In genomic region chr3:197690754-197691153, GRCh38 we compare ENCODE assay signal across 2 cellular contexts.
TF ChIP-seq lines count a peak whose summit lies in the region.

No MANE protein-coding gene starts in this region.

TF ChIP-seq in GM23338, 12 proteins besides CTCF, POLR2A, EP300 and RAD21:
- TF ChIP-seq REST (IDR thresholded peaks at IDR 0.05; ENCODE audit: unreplicated experiment) (no peak), ZNF462 (CRISPR knock-in tag; IDR thresholded peaks at IDR 0.05) (no peak), EZH2 (IDR thresholded peaks at IDR 0.05; ENCODE audit: low read depth, unreplicated experiment) (no peak), CREB1 (CRISPR knock-in tag; IDR thresholded peaks at IDR 0.05; ENCODE audit: low read depth) (no peak), JUNB (IDR thresholded peaks at IDR 0.05; ENCODE audit: unreplicated experiment) (no peak), ZNF331 (CRISPR knock-in tag; IDR thresholded peaks at IDR 0.05; ENCODE audit: low read depth) (no peak), ETS1 (IDR thresholded peaks at IDR 0.05) (no peak), EZH2phosphoT487 (IDR thresholded peaks at IDR 0.05; ENCODE audit: unreplicated experiment) (no peak), ZNF114 (CRISPR knock-in tag; IDR thresholded peaks at IDR 0.05) (no peak), POLR2AphosphoS5 (IDR thresholded peaks at IDR 0.05; ENCODE audit: low read depth) (no peak)

TF ChIP-seq in GM12878, 131 proteins besides CTCF, POLR2A, EP300 and RAD21:
- TF ChIP-seq ZNF687 (IDR thresholded peaks at IDR 0.05) (no peak), RFX5 (IDR thresholded peaks at IDR 0.05; ENCODE audit: low read depth, low read length) (no peak), SPI1 (IDR thresholded peaks at IDR 0.05; ENCODE audit: borderline replicate concordance, insufficient read depth, low read depth, low read length) (no peak), ZNF274 (IDR thresholded peaks at IDR 0.05; ENCODE audit: insufficient read depth, insufficient read length) (no peak), CHD1 (IDR thresholded peaks at IDR 0.05; ENCODE audit: low read depth, low read length) (no peak), PKNOX1 (IDR thresholded peaks at IDR 0.05) (no peak), CUX1 (IDR thresholded peaks at IDR 0.05; ENCODE audit: insufficient replicate concordance, low read depth, low read length) (no peak), NR2C2 (IDR thresholded peaks at IDR 0.05; ENCODE audit: borderline replicate concordance, control insufficient read depth, insufficient read length, low read depth) (no peak), MAX (IDR thresholded peaks at IDR 0.05; ENCODE audit: low read depth, low read length) (no peak), ZBTB40 (IDR thresholded peaks at IDR 0.05; ENCODE audit: borderline replicate concordance) (no peak), SIN3A (IDR thresholded peaks at IDR 0.05; ENCODE audit: low read depth, low read length) (no peak), BMI1 (IDR thresholded peaks at IDR 0.05; ENCODE audit: borderline replicate concordance) (no peak), CEBPZ (IDR thresholded peaks at IDR 0.05; ENCODE audit: low read depth, low read length) (no peak), E2F4 (IDR thresholded peaks at IDR 0.05; ENCODE audit: low read depth, low read length) (no peak), ZNF217 (IDR thresholded peaks at IDR 0.05) (no peak)
